8 cellular contexts compared by ENCODE assay signal in genomic region chr2:176638167-176639015, GRCh38.
DNase-seq lines count a peak whose midpoint lies in the region; ATAC-seq and TF ChIP-seq lines count a peak whose summit lies in the region.

No MANE protein-coding gene starts in this region.

- ATAC-seq in GM18909 (IDR thresholded peaks at IDR 0.05; ENCODE audit: poor library complexity, unreplicated experiment) (peak; percentile 85), HG03175 (IDR thresholded peaks at IDR 0.05; ENCODE audit: unreplicated experiment) (peak; percentile 79)
- ATAC-seq in activated CD8-positive, alpha-beta T cell treated with anti-CD3 and anti-CD28 coated beads for 36 hours = peak; percentile 87

- peak; percentile 85 for TF ChIP-seq CTCF in activated CD8-positive, alpha-beta T cell treated with anti-CD3 and anti-CD28 coated beads for 36 hours (IDR thresholded peaks at IDR 0.05)

- CTCF ChIA-PET in activated CD8-positive, alpha-beta T cell treated with anti-CD3 and anti-CD28 coated beads for 36 hours (lab: Charles Lee) = interaction anchor here (0.6 to 5.4 kb wide), 17 partner anchors 14 to 511 kb away, joined by 3 to 61 read pairs (median 4); no protein-coding TSS in a partner anchor

- H3K9me3 Mint-ChIP-seq in activated CD8-positive, alpha-beta T cell treated with anti-CD3 and anti-CD28 coated beads for 36 hours = no peaks in the 10 kb centered on the region

- POLR2A ChIA-PET in activated CD8-positive, alpha-beta T cell treated with anti-CD3 and anti-CD28 coated beads for 36 hours (lab: Charles Lee) = no interaction called here

- peak; percentile 88 for DNase-seq in AG08396 (ENCODE audit: low spot score)
- DNase-seq in NCI-H345 treated with DMSO at 0.1 percent for 48 hours (lab: John Stamatoyannopoulos, UW; ENCODE audit: unreplicated experiment) = peak; percentile 70
- DNase-seq in activated CD8-positive, alpha-beta T cell treated with anti-CD3 and anti-CD28 coated beads for 36 hours = peak; percentile 71
- peak; percentile 16 for DNase-seq in effector CD4-positive, alpha-beta T cell
- DNase-seq in medulla oblongata (ENCODE audit: extremely low spot score) = peak; percentile 68
- peak; percentile 5 for DNase-seq in stimulated activated CD8-positive, alpha-beta memory T cell treated with anti-CD3 and anti-CD28 coated beads, Interleukin-12 subunit alpha, Interleukin-12 subunit beta, amount 100 ng/mL, for 24 hours (ENCODE audit: extremely low read depth)

- H3K4me3 Mint-ChIP-seq in activated CD8-positive, alpha-beta T cell treated with anti-CD3 and anti-CD28 coated beads for 36 hours = peak overlapping the region; percentile 60

- intact Hi-C loops in activated CD8-positive, alpha-beta T cell treated with anti-CD3 and anti-CD28 coated beads for 36 hours (cut with micrococcal nuclease) = loop anchor here (5.0 to 10.0 kb wide), 2 partner anchors 184 to 506 kb away; no protein-coding TSS in a partner anchor

- H3K4me1 Mint-ChIP-seq in activated CD8-positive, alpha-beta T cell treated with anti-CD3 and anti-CD28 coated beads for 36 hours (ENCODE audit: low read depth) = peaks cover 6% of the 10 kb centered on the region

- H3K27ac Mint-ChIP-seq in activated CD8-positive, alpha-beta T cell treated with anti-CD3 and anti-CD28 coated beads for 36 hours = no peak overlapping the region

- H3K36me3 Mint-ChIP-seq in activated CD8-positive, alpha-beta T cell treated with anti-CD3 and anti-CD28 coated beads for 36 hours (ENCODE audit: low read depth) = no peaks in the 10 kb centered on the region

- peaks cover 52% of the 10 kb centered on the region for H3K27me3 Mint-ChIP-seq in activated CD8-positive, alpha-beta T cell treated with anti-CD3 and anti-CD28 coated beads for 36 hours

Comparison
In these comparisons a context has a peak if more than half of its experiments do, and no peak if none do; other contexts are left out.
1. Peak in every context shown above with its lines: DNase-seq and ATAC-seq.
2. DNase-seq: peak in every context shown above with its lines; median percentile 88 in AG08396; 71 in activated CD8-positive, alpha-beta T cell treated with anti-CD3 and anti-CD28 coated beads for 36 hours; 70 in NCI-H345 treated with DMSO at 0.1 percent for 48 hours; 68 in medulla oblongata; 16 in effector CD4-positive, alpha-beta T cell; 5 in stimulated activated CD8-positive, alpha-beta memory T cell treated with anti-CD3 and anti-CD28 coated beads, Interleukin-12 subunit alpha, Interleukin-12 subunit beta, amount 100 ng/mL, for 24 hours.